1 cellular context compared by ENCODE assay signal in genomic region chr20:38452880-38453624, GRCh38.
TF ChIP-seq lines count a peak whose summit lies in the region.

No MANE protein-coding gene starts in this region.

TF ChIP-seq in K562, 482 proteins besides CTCF, POLR2A, EP300 and RAD21 (continued from another document and continues in another):
- TF ChIP-seq ZC3H8 (IDR thresholded peaks at IDR 0.05) (no peak), HSF4 (CRISPR knock-in tag; IDR thresholded peaks at IDR 0.05; ENCODE audit: borderline replicate concordance) (no peak), GTF2A2 (tag; IDR thresholded peaks at IDR 0.05) (no peak), SMAD1 (IDR thresholded peaks at IDR 0.05; ENCODE audit: low read depth, low read length, partially characterized antibody) (no peak), FOXA3 (CRISPR knock-in tag; conservative IDR thresholded peaks at IDR 0.05 in 1 of 2, IDR thresholded peaks at IDR 0.05 in 1 of 2) (0 out of 4 replicates have a peak, but pooled peaks of 1 of the 2 experiments have one; percentile 18), NEUROD1 (IDR thresholded peaks at IDR 0.05; ENCODE audit: borderline replicate concordance, low read depth, low read length, partially characterized antibody) (no peak), IRF9 (tag; IDR thresholded peaks at IDR 0.05) (no peak), HMGN3 (IDR thresholded peaks at IDR 0.05; ENCODE audit: borderline replicate concordance, extremely low read depth, insufficient read length, low read depth, low read length) (no peak), PHB (CRISPR knock-in tag; IDR thresholded peaks at IDR 0.05) (no peak), CBFA2T2 (conservative IDR thresholded peaks at IDR 0.05) (peak; percentile 80), DDX20 (tag; IDR thresholded peaks at IDR 0.05; ENCODE audit: low read depth) (no peak), ZNF12 (CRISPR knock-in tag; IDR thresholded peaks at IDR 0.05) (no peak), ZNF655 (CRISPR knock-in tag; IDR thresholded peaks at IDR 0.05) (no peak), ZNF436 (CRISPR knock-in tag; IDR thresholded peaks at IDR 0.05) (no peak), DEAF1 (CRISPR knock-in tag; IDR thresholded peaks at IDR 0.05) (no peak), MLLT1 (IDR thresholded peaks at IDR 0.05) (no peak; a peak in 1 of 4 replicates), CBX1 (IDR thresholded peaks at IDR 0.05; ENCODE audit: low read depth) (no peak), EGR1 (conservative IDR thresholded peaks at IDR 0.05) (no peak), PHTF2 (CRISPR knock-in tag; IDR thresholded peaks at IDR 0.05) (no peak), BMI1 (IDR thresholded peaks at IDR 0.05; ENCODE audit: low read length) (no peak), HDAC3 (IDR thresholded peaks at IDR 0.05; ENCODE audit: borderline replicate concordance, partially characterized antibody) (peak; percentile 76), ZNF583 (CRISPR knock-in tag; IDR thresholded peaks at IDR 0.05) (no peak), MTA1 (IDR thresholded peaks at IDR 0.05; ENCODE audit: borderline replicate concordance) (no peak), GTF2B (IDR thresholded peaks at IDR 0.05; ENCODE audit: extremely low read depth, insufficient read length) (no peak), ZBTB2 (IDR thresholded peaks at IDR 0.05) (no peak; the same call in 1 of the 2 replicates), MYBL2 (IDR thresholded peaks at IDR 0.05; ENCODE audit: low read depth) (no peak), MYBL2 (CRISPR knock-in tag; IDR thresholded peaks at IDR 0.05; ENCODE audit: borderline replicate concordance) (no peak), ZNF780A (CRISPR knock-in tag; IDR thresholded peaks at IDR 0.05) (no peak), ZC3H11A (IDR thresholded peaks at IDR 0.05; ENCODE audit: low read depth, low read length) (no peak), SIN3A (IDR thresholded peaks at IDR 0.05; ENCODE audit: borderline replicate concordance in 2 of 2, control insufficient read depth in 1 of 2, low read depth in 2 of 2, low read length in 2 of 2) (peak; percentile 40 to 79; a peak in 2 of 4 replicates), CCAR2 (IDR thresholded peaks at IDR 0.05; ENCODE audit: low read depth, low read length) (no peak), ESRRA (IDR thresholded peaks at IDR 0.05; ENCODE audit: borderline replicate concordance, low read depth) (no peak), REST (CRISPR knock-in tag; IDR thresholded peaks at IDR 0.05; ENCODE audit: low read depth) (no peak), ZBTB49 (CRISPR knock-in tag; IDR thresholded peaks at IDR 0.05; ENCODE audit: borderline replicate concordance) (no peak), KAT8 (IDR thresholded peaks at IDR 0.05; ENCODE audit: low read depth) (no peak), ZBED1 (IDR thresholded peaks at IDR 0.05) (no peak), ZNF165 (CRISPR knock-in tag; IDR thresholded peaks at IDR 0.05; ENCODE audit: borderline replicate concordance) (no peak), KAT2B (IDR thresholded peaks at IDR 0.05; ENCODE audit: low read depth, low read length) (no peak), E2F1 (CRISPR knock-in tag; IDR thresholded peaks at IDR 0.05) (no peak), ZNF277 (CRISPR knock-in tag; IDR thresholded peaks at IDR 0.05; ENCODE audit: borderline replicate concordance) (no peak), ZNF639 (CRISPR knock-in tag; conservative IDR thresholded peaks at IDR 0.05 in 1 of 2, IDR thresholded peaks at IDR 0.05 in 1 of 2) (no peak), THRA (IDR thresholded peaks at IDR 0.05) (no peak), CC2D1A (IDR thresholded peaks at IDR 0.05) (no peak), SAFB (IDR thresholded peaks at IDR 0.05; ENCODE audit: borderline replicate concordance, low read depth, low read length) (no peak), ZNF143 (CRISPR knock-in tag; IDR thresholded peaks at IDR 0.05) (no peak), KHSRP (IDR thresholded peaks at IDR 0.05) (no peak), ZNF584 (CRISPR knock-in tag; IDR thresholded peaks at IDR 0.05; ENCODE audit: low read depth) (no peak)
